In genomic region chr16:82456683-82457082, GRCh38 we compare ENCODE assay signal across 8 cellular contexts.
DNase-seq lines count a peak whose midpoint lies in the region; ATAC-seq and TF ChIP-seq lines count a peak whose summit lies in the region.

No MANE protein-coding gene starts in this region.

- H3K9me3 ChIP-seq in A673 (ENCODE audit: low read depth, low read length, poor library complexity, severe bottlenecking) = no peaks in the 10 kb centered on the region
- no peaks in the 10 kb centered on the region for H3K9me3 ChIP-seq in fibroblast of lung (ENCODE audit: control insufficient read depth, insufficient read depth, low read depth, low read length)

- CTCF ChIA-PET in A673 (lab: Charles Lee) = interaction anchor here (0.6 to 1.3 kb wide), 7 partner anchors 11 to 1004 kb away, joined by 3 to 18 read pairs (median 3); no protein-coding TSS in a partner anchor

- TF ChIP-seq CTCF in A673 (conservative IDR thresholded peaks at IDR 0.05; ENCODE audit: low read depth, low read length) (peak; percentile 84), fibroblast of lung (conservative IDR thresholded peaks at IDR 0.05 in 1 of 2, IDR thresholded peaks at IDR 0.05 in 1 of 2; ENCODE audit: low read depth in 1 of 2, low read length in 2 of 2) (peak; percentile 52 to 73)

- H3K27me3 ChIP-seq in A673 (replicated peaks; ENCODE audit: insufficient read depth, low read depth, low read length, poor library complexity) (no peaks in the 10 kb centered on the region), fibroblast of lung (ENCODE audit: control insufficient read depth, insufficient read depth, low read length) (no peaks in the 10 kb centered on the region)

- BruUV-seq in A673 (replicated peaks; lab: Mats Ljungman, UMichigan) = no TSS peak

- peak; percentile 70 for DNase-seq in A673 (ENCODE audit: low spot score)
- peak; percentile 23 for DNase-seq in GM04504 (ENCODE audit: low read depth)
- DNase-seq in NCI-H1694 (lab: John Stamatoyannopoulos, UW) = peak; percentile 38
- peak; percentile 1 for DNase-seq in activated CD4-positive, CD25-positive, alpha-beta regulatory T cell treated with anti-CD3 and anti-CD28 coated beads, Interleukin-2, amount 50 U/mL, for 16 hours (ENCODE audit: low read depth, low spot score)
- DNase-seq in fibroblast of lung (ENCODE audit: low read depth in 2 of 2) = peak; percentile 38 to 47
- DNase-seq in nucleus accumbens (lab: John Stamatoyannopoulos, UW) = peak in 40 of 56 donors; percentile 2 to 71 (median 22)
- DNase-seq in central memory CD4-positive, alpha-beta T cell = no peak

- POLR2A ChIA-PET in A673 (lab: Charles Lee; ENCODE audit: low non-redundant PET) = no interaction called here

- no peaks in the 10 kb centered on the region for H3K4me1 ChIP-seq in A673 (ENCODE audit: insufficient read depth, low read length, poor library complexity, severe bottlenecking)
- no peaks in the 10 kb centered on the region for H3K4me1 ChIP-seq in fibroblast of lung (ENCODE audit: control insufficient read depth, extremely low read depth, insufficient read depth, low read length)

- no peak overlapping the region for H3K9ac ChIP-seq in fibroblast of lung (ENCODE audit: insufficient read depth, low read length)

- H3K79me2 ChIP-seq in fibroblast of lung (ENCODE audit: control insufficient read depth, insufficient read depth, low read length) = no peaks in the 10 kb centered on the region

- intact Hi-C loops in A673 (cut with micrococcal nuclease; ENCODE audit: unreplicated experiment) = loop anchor here (1.0 to 2.0 kb wide), 2 partner anchors 193 to 516 kb away; no protein-coding TSS in a partner anchor

- H4K20me1 ChIP-seq in fibroblast of lung (ENCODE audit: control insufficient read depth, extremely low read depth, insufficient read depth, low read length) = no peaks in the 10 kb centered on the region

- H3K4me3 ChIP-seq in A673 (ENCODE audit: low read depth, low read length, poor library complexity, severe bottlenecking) (no peak overlapping the region), fibroblast of lung (replicated peaks in 1 of 4; ENCODE audit: control extremely low read depth in 1 of 4, insufficient read depth in 1 of 4, low read depth in 3 of 4, low read length in 4 of 4) (no peak overlapping the region)

- H2AFZ ChIP-seq in fibroblast of lung (ENCODE audit: low read length) = no peak overlapping the region

- no peak overlapping the region for H3K27ac ChIP-seq in A673 (ENCODE audit: low read depth, low read length, poor library complexity, severe bottlenecking)
- H3K27ac ChIP-seq in fibroblast of lung (ENCODE audit: insufficient read depth, low read length) = no peak overlapping the region

- H3K4me2 ChIP-seq in fibroblast of lung (ENCODE audit: extremely low read depth, insufficient read depth, low read length) = no peak overlapping the region

- peak; percentile 80 for ATAC-seq in HG02642 (IDR thresholded peaks at IDR 0.05; ENCODE audit: poor library complexity, unreplicated experiment)

- H3K36me3 ChIP-seq in A673 (ENCODE audit: insufficient read depth, low read length, poor library complexity, severe bottlenecking) (no peaks in the 10 kb centered on the region), fibroblast of lung (ENCODE audit: control insufficient read depth, insufficient read depth, low read length) (no peaks in the 10 kb centered on the region)
